In the genomic region with DNA sequence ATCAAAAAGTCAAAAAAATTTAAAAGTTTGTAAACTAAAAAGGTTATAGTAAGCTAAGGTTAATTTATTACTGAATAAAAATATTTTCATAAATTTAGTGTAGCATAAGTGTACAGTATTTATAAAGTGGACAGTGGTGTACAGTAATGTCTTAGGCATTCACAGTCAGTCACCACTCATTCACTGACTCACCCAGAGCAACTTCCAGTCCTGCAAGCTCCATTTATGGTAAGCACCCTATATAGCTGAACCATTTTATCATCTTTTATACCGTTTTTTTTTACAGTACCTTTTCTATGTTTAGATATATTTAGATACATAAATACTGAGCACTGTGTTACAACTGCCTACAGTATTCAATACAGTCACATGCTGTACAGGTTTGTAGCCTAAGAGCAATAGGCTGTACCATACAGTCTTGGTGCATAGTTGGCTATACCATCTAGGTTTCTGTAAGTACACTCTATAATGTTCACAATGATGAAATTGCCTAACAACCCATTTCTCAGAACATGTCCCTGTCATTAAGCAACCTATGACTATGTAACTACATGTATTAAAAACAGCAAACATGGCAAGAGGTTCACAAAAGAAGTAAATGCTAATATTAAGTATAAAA, we compare ENCODE assay signal across 1 cellular context.
TF ChIP-seq lines count a peak whose summit lies in the region.

No MANE protein-coding gene starts in this region.

TF ChIP-seq in IMR-90, 13 proteins besides CTCF, POLR2A, EP300 and RAD21:
- TF ChIP-seq FOS (IDR thresholded peaks at IDR 0.05; ENCODE audit: low read depth, low read length) (peak; percentile 56; the same call in 1 of the 2 replicates), CEBPB (IDR thresholded peaks at IDR 0.05; ENCODE audit: low read depth, low read length) (peak; percentile 47; the same call in 1 of the 2 replicates), USF2 (IDR thresholded peaks at IDR 0.05; ENCODE audit: low read depth, low read length) (no peak), ELK1 (IDR thresholded peaks at IDR 0.05; ENCODE audit: borderline replicate concordance, low read depth, low read length) (no peak), RFX5 (IDR thresholded peaks at IDR 0.05; ENCODE audit: low read depth, low read length) (no peak), CHD1 (IDR thresholded peaks at IDR 0.05; ENCODE audit: low read depth, low read length) (no peak)
